16 cellular contexts compared by ENCODE assay signal in genomic region chr1:53617382-53618217, GRCh38.
DNase-seq lines count a peak whose midpoint lies in the region; ATAC-seq, FAIRE-seq and TF ChIP-seq lines count a peak whose summit lies in the region.
"Had no signal": no experiment of that assay in that cellular context is flagged by ENCODE, and none has a peak within 500 bp of the region (broad histone marks: within the 10 kb centered on the region; RNA-seq: fewer than 3 reads in every experiment).

No MANE protein-coding gene starts in this region.

- TF ChIP-seq EP300 in sigmoid colon (IDR thresholded peaks at IDR 0.05): no peak

- intact Hi-C loops in sigmoid colon (cut with DNase I) (no loop called here), prostate gland (cut with DNase I) (no loop called here)

- H3K27me3 ChIP-seq in sigmoid colon (no peaks in the 10 kb centered on the region), prostate gland (replicated peaks; ENCODE audit: insufficient read depth) (no peaks in the 10 kb centered on the region)
- H3K27me3 ChIP-seq: breast epithelium had no signal

- TF ChIP-seq CTCF in sigmoid colon (IDR thresholded peaks at IDR 0.05) (no peak), prostate gland (IDR thresholded peaks at IDR 0.05) (no peak)

- H3K4me1 ChIP-seq in sigmoid colon (no peaks in the 10 kb centered on the region), prostate gland (replicated peaks) (no peaks in the 10 kb centered on the region)
- H3K4me1 ChIP-seq: breast epithelium, HAP-1 had no signal

- 92 to 93% methylated on average over 11 of the region's 11 CpGs for WGBS in sigmoid colon, 2 donors
- WGBS in prostate gland: 56% methylated on average over 11 of the region's 11 CpGs

- no peak for FAIRE-seq in H54 (lab: Jason Lieb, UNC)
- FAIRE-seq: endothelial cell of umbilical vein had no signal

- TF ChIP-seq POLR2A in sigmoid colon (IDR thresholded peaks at IDR 0.05) (no peak), H54 (IDR thresholded peaks at IDR 0.05; ENCODE audit: low read depth, low read length) (no peak), prostate gland (IDR thresholded peaks at IDR 0.05) (no peak)

- H3K4me3 ChIP-seq in sigmoid colon (no peak overlapping the region), prostate gland (no peak overlapping the region)
- H3K4me3 ChIP-seq: breast epithelium, HAP-1, PC-9 had no signal

- DNase-seq in EL (peak; percentile 56), LHCN-M2 (ENCODE audit: low read depth) (peak; percentile 29), fibroblast of gingiva (ENCODE audit: low read depth) (peak; percentile 83), sigmoid colon (peak; percentile 51), H54 (ENCODE audit: insufficient read length, low spot score) (no peak), NCI-H2196 treated with DMSO at 0.1 percent for 48 hours (lab: John Stamatoyannopoulos, UW; ENCODE audit: unreplicated experiment) (no peak), prostate gland (ENCODE audit: low spot score) (no peak)
- DNase-seq: left ventricle myocardium superior, MV-4-11, NCI-H345, PC-9 had no signal

- H3K27ac ChIP-seq in sigmoid colon (no peak overlapping the region), prostate gland (no peak overlapping the region)
- H3K27ac ChIP-seq: breast epithelium, PC-9 had no signal

- H3K36me3 ChIP-seq in sigmoid colon (no peaks in the 10 kb centered on the region), prostate gland (no peaks in the 10 kb centered on the region)
- H3K36me3 ChIP-seq: breast epithelium, HAP-1 had no signal

- no peaks in the 10 kb centered on the region for H3K9me3 ChIP-seq in sigmoid colon
- no peaks in the 10 kb centered on the region for H3K9me3 ChIP-seq in prostate gland
- H3K9me3 ChIP-seq: breast epithelium, HAP-1 had no signal

- ATAC-seq in HG02571 (IDR thresholded peaks at IDR 0.05; ENCODE audit: unreplicated experiment): no peak
- ATAC-seq: activated T-helper 17 cell treated with anti-CD3 and anti-CD28 coated beads, Interleukin-2, amount 50 U/mL, for 72 hours; left ventricle myocardium superior had no signal

Comparison
In these comparisons a context has a peak if more than half of its experiments do, and no peak if none do; other contexts are left out.
1. DNase-seq: peak in EL (single experiment), LHCN-M2 (single experiment), fibroblast of gingiva (single experiment) and sigmoid colon (single experiment); none in H54 (single experiment), NCI-H2196 treated with DMSO at 0.1 percent for 48 hours (single experiment) and prostate gland (single experiment).